ENCODE assay signal across 16 cellular contexts in the genomic region with DNA sequence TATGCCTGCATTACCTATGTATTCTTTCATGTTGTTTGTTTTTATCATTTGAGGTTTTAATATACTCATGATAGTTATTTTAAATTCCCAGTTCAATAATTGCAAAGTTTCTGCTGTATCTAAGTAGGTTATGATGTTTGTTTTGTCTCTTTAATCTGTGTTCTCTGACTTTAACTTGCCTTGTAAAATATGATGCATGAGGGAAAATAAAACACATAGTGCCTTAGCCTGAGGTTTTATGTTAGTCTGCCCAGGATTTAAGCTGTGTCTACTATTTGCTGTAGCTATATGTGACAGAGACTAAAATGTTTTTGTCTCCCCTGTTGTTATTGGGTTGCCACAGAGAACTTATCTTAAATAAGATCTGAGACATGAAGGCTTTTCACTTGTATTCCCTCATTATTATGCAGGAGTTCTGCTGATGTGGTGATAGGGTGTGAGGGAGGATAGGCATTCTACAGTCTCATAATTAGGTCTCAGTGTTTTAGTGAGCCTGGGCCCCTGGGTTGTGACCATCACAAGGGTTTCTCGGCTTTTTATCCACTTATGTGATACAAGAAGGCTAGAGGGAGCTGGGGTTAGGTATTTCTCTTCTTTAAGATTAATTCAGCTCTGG.
DNase-seq lines count a peak whose midpoint lies in the region; ATAC-seq and TF ChIP-seq lines count a peak whose summit lies in the region.
"Had no signal": no experiment of that assay in that cellular context is flagged by ENCODE, and none has a peak within 500 bp of the region (broad histone marks: within the 10 kb centered on the region; RNA-seq: fewer than 3 reads in every experiment).

No MANE protein-coding gene starts in this region.

- H3K27ac ChIP-seq in 22Rv1 (peak overlapping the region; percentile 87), A673 (ENCODE audit: low read depth, low read length, poor library complexity, severe bottlenecking) (no peak overlapping the region), PC-3 (ENCODE audit: low read length) (no peak overlapping the region), mesodermal cell (ENCODE audit: low read depth, low read length, severe bottlenecking) (peak overlapping the region; percentile 24), osteoblast (ENCODE audit: low read depth, low read length) (no peak overlapping the region)
- H3K27ac ChIP-seq: BLaER1, KMS-11 had no signal

- no peak overlapping the region for H2AFZ ChIP-seq in PC-3 (ENCODE audit: low read length)
- no peak overlapping the region for H2AFZ ChIP-seq in osteoblast (ENCODE audit: low read length)

- BruUV-seq in A673 (replicated peaks; lab: Mats Ljungman, UMichigan) (no TSS peak), PC-3 (replicated peaks; lab: Mats Ljungman, UMichigan) (no TSS peak)

- H4K20me1 ChIP-seq in PC-3 (ENCODE audit: low read length) (no peaks in the 10 kb centered on the region), osteoblast (ENCODE audit: insufficient read depth, low read length) (no peaks in the 10 kb centered on the region)
- H4K20me1 ChIP-seq: BLaER1 had no signal

- H3K4me3 ChIP-seq in A673 (ENCODE audit: low read depth, low read length, poor library complexity, severe bottlenecking) (no peak overlapping the region), PC-3 (ENCODE audit: low read length) (no peak overlapping the region), mesodermal cell (ENCODE audit: extremely low read depth, insufficient read depth, low read length, poor library complexity, severe bottlenecking) (no peak overlapping the region), osteoblast (ENCODE audit: insufficient read depth, low read length) (no peak overlapping the region)
- H3K4me3 ChIP-seq: BLaER1 had no signal

- POLR2A ChIA-PET in A673 (lab: Charles Lee; ENCODE audit: low non-redundant PET) (no interaction called here), PC-3 (lab: Charles Lee; ENCODE audit: unreplicated experiment) (interaction anchor here (0.6 kb wide), 1 partner anchor 1852 kb away, joined by 3 read pairs; no protein-coding TSS in a partner anchor)

- WGBS in mesodermal cell (ENCODE audit: insufficient coverage in 2 of 2), 2 experiments, result 100% methylated on average over 1 of the region's 1 CpG; no CpG with 5 or more reads in 1 of the 2 experiments

- TF ChIP-seq CTCF in 22Rv1 (IDR thresholded peaks at IDR 0.05), result no peak
- no peak for TF ChIP-seq CTCF in A673 (conservative IDR thresholded peaks at IDR 0.05; ENCODE audit: low read depth, low read length)
- no peak for TF ChIP-seq CTCF in PC-3 (conservative IDR thresholded peaks at IDR 0.05; ENCODE audit: low read depth, low read length)
- no peak for TF ChIP-seq CTCF in osteoblast (IDR thresholded peaks at IDR 0.05; ENCODE audit: extremely low read depth, low read depth, low read length)

- no peak overlapping the region for H3K4me2 ChIP-seq in PC-3 (ENCODE audit: low read length)
- no peak overlapping the region for H3K4me2 ChIP-seq in osteoblast (ENCODE audit: insufficient read depth, low read length)
- H3K4me2 ChIP-seq: BLaER1, KMS-11 had no signal

- H3K27me3 ChIP-seq in A673 (replicated peaks; ENCODE audit: insufficient read depth, low read depth, low read length, poor library complexity) (no peaks in the 10 kb centered on the region), PC-3 (ENCODE audit: low read length) (no peaks in the 10 kb centered on the region), osteoblast (ENCODE audit: insufficient read depth, low read length) (no peaks in the 10 kb centered on the region)
- H3K27me3 ChIP-seq: BLaER1 had no signal

- no peaks in the 10 kb centered on the region for H3K9me2 ChIP-seq in PC-3 (replicated peaks; ENCODE audit: low read length)

- no peaks in the 10 kb centered on the region for H3K4me1 ChIP-seq in A673 (ENCODE audit: insufficient read depth, low read length, poor library complexity, severe bottlenecking)
- H3K4me1 ChIP-seq in PC-3 (ENCODE audit: insufficient read depth, low read length), result no peaks in the 10 kb centered on the region
- no peaks in the 10 kb centered on the region for H3K4me1 ChIP-seq in mesodermal cell (ENCODE audit: control insufficient read depth, insufficient read depth, low read length, poor library complexity, severe bottlenecking)
- H3K4me1 ChIP-seq in osteoblast (ENCODE audit: insufficient read depth, low read length), result no peaks in the 10 kb centered on the region
- H3K4me1 ChIP-seq: BLaER1, Caco-2 had no signal

- DNase-seq in A673 (ENCODE audit: low spot score) (peak; percentile 1), PC-3 (no peak), osteoblast (ENCODE audit: insufficient read length, low spot score, missing footprints) (no peak), SW 1271 (lab: John Stamatoyannopoulos, UW) (no peak)
- DNase-seq: AML-193; Caco-2; CD8-positive, alpha-beta memory T cell; DMS79 treated with DMSO at 0.1 percent for 48 hours; EL had no signal

- H3K79me2 ChIP-seq in PC-3 (ENCODE audit: low read length), result no peaks in the 10 kb centered on the region
- H3K79me2 ChIP-seq in osteoblast (ENCODE audit: insufficient read depth, low read length), result no peaks in the 10 kb centered on the region

- no peak overlapping the region for H3K9ac ChIP-seq in PC-3 (ENCODE audit: low read length)
- H3K9ac ChIP-seq: BLaER1, KMS-11 had no signal

- H3K36me3 ChIP-seq in A673 (ENCODE audit: insufficient read depth, low read length, poor library complexity, severe bottlenecking) (no peaks in the 10 kb centered on the region), PC-3 (ENCODE audit: low read depth, low read length) (no peaks in the 10 kb centered on the region), mesodermal cell (ENCODE audit: control insufficient read depth, insufficient read depth, low read length) (no peaks in the 10 kb centered on the region), osteoblast (ENCODE audit: insufficient read depth, low read length) (no peaks in the 10 kb centered on the region)
- H3K36me3 ChIP-seq: BLaER1 had no signal

- H3F3A ChIP-seq in PC-3 (ENCODE audit: low read length, unreplicated experiment), result no peaks in the 10 kb centered on the region

- intact Hi-C loops in A673 (cut with micrococcal nuclease; ENCODE audit: unreplicated experiment) (no loop called here), PC-3 (cut with micrococcal nuclease) (loop anchor here (2.0 kb wide), 1 partner anchor 32 kb away; no protein-coding TSS in a partner anchor)

- ATAC-seq in PC-3 (peak; percentile 77), GM21576 (IDR thresholded peaks at IDR 0.05; ENCODE audit: unreplicated experiment) (no peak)
- ATAC-seq: HCT116, HepG2 had no signal

- H3K9me3 ChIP-seq in A673 (ENCODE audit: low read depth, low read length, poor library complexity, severe bottlenecking) (no peaks in the 10 kb centered on the region), PC-3 (ENCODE audit: low read length) (no peaks in the 10 kb centered on the region), mesodermal cell (ENCODE audit: control insufficient read depth, low read length) (no peaks in the 10 kb centered on the region), osteoblast (ENCODE audit: low read depth, low read length) (peaks cover 5% of the 10 kb centered on the region)
- H3K9me3 ChIP-seq: BLaER1, Caco-2 had no signal

- CTCF ChIA-PET in A673 (lab: Charles Lee) (no interaction called here), PC-3 (lab: Charles Lee) (no interaction called here)

Comparison
In these comparisons a context has a peak if more than half of its experiments do, and no peak if none do; other contexts are left out.
1. H3K27ac ChIP-seq: peak in 22Rv1 (single experiment) and mesodermal cell (single experiment); none in A673 (single experiment), PC-3 (single experiment) and osteoblast (single experiment).